ENCODE assay signal across 1 cellular context in the genomic region with DNA sequence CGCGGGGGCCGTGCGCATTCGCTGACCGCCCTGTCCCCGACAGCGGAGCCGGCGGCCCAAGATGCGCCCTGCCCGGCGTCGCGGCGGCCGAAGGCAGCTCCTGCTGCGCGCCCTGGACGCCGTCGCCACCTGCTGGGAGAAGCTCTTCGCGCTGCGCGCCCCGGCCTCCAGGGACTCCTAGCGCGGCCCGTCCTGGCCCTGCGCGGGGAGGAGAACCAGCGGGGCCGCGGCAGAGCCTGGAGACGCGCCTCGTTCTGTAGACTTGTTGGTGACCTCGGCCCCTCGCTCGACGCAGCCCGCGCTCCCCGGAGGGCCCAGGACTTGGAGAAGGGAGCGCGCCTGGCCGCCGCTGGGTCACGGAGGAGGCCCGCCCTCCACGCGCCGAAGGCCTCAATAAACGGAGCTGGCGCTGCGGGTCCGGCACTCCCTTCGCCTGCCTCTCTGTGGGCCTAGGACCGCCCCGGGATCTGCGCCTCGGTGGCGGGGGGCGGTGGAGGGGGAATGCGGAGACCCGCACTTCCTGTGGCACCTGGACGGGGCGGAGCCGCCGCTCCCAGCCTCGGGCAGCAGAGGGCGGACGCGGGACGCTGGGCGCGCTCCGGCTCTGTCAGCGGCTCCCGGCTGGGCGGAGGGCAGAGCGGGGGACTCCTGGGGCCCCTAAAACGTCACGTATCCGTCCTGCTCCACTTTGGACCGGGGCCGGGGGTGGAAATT.
A peak's percentile ranks its signal among the peaks of the same experiment; 100 is the strongest.
TF ChIP-seq lines count a peak whose summit lies in the region.

No MANE protein-coding gene starts in this region.

TF ChIP-seq in H1, 55 proteins besides CTCF, POLR2A, EP300 and RAD21:
- TF ChIP-seq NANOG (IDR thresholded peaks at IDR 0.05; ENCODE audit: insufficient read depth, low read depth, low read length, poor library complexity, severe bottlenecking) (no peak), EGR1 (IDR thresholded peaks at IDR 0.05; ENCODE audit: borderline replicate concordance, low read depth, low read length) (no peak), SP1 (IDR thresholded peaks at IDR 0.05; ENCODE audit: low read depth, low read length) (no peak), SP4 (IDR thresholded peaks at IDR 0.05; ENCODE audit: low read length) (no peak), MAFK (IDR thresholded peaks at IDR 0.05; ENCODE audit: low read depth, low read length) (no peak), SUZ12 (IDR thresholded peaks at IDR 0.05; ENCODE audit: low read length) (peak; percentile 11; the same call in 1 of the 2 replicates), TEAD4 (IDR thresholded peaks at IDR 0.05; ENCODE audit: low read depth, low read length) (peak; percentile 53; the same call in 1 of the 2 replicates), EZH2 (IDR thresholded peaks at IDR 0.05; ENCODE audit: low read depth, low read length, severe bottlenecking) (peak; percentile 21), RNF2 (IDR thresholded peaks at IDR 0.05; ENCODE audit: borderline replicate concordance, low read depth, low read length, missing control alignments, poor library complexity, severe bottlenecking) (peak; percentile 54), KDM4A (IDR thresholded peaks at IDR 0.05; ENCODE audit: low read depth, low read length, severe bottlenecking) (peak; percentile 70), JUND (IDR thresholded peaks at IDR 0.05; ENCODE audit: low read length) (no peak), RXRA (IDR thresholded peaks at IDR 0.05; ENCODE audit: insufficient read depth, low read depth, low read length) (no peak), TAF7 (optimal IDR thresholded peaks at IDR 0.05; ENCODE audit: borderline replicate concordance, low read depth, low read length) (no peak), JUN (IDR thresholded peaks at IDR 0.05; ENCODE audit: low read depth, low read length) (no peak), GABPA (IDR thresholded peaks at IDR 0.05; ENCODE audit: borderline replicate concordance, insufficient read depth, low read length) (peak; percentile 81; the same call in 1 of the 2 replicates), CTBP2 (IDR thresholded peaks at IDR 0.05; ENCODE audit: borderline replicate concordance, insufficient read depth, insufficient read length, low read length) (peak; percentile 21), ASH2L (IDR thresholded peaks at IDR 0.05; ENCODE audit: low read length) (peak; percentile 47), ZNF274 (IDR thresholded peaks at IDR 0.05; ENCODE audit: borderline replicate concordance, extremely low read depth, low read length) (no peak), TCF12 (IDR thresholded peaks at IDR 0.05; ENCODE audit: low read depth, low read length) (peak; percentile 73; the same call in 1 of the 2 replicates), SIRT6 (IDR thresholded peaks at IDR 0.05; ENCODE audit: low read length) (no peak), KDM5A (IDR thresholded peaks at IDR 0.05; ENCODE audit: low read length) (no peak), GTF2F1 (IDR thresholded peaks at IDR 0.05; ENCODE audit: borderline replicate concordance, low read depth, low read length) (no peak), ATF3 (IDR thresholded peaks at IDR 0.05; ENCODE audit: insufficient read depth, low read depth, low read length) (no peak), RFX5 (IDR thresholded peaks at IDR 0.05; ENCODE audit: borderline replicate concordance, low read depth, low read length) (no peak), SRF (IDR thresholded peaks at IDR 0.05; ENCODE audit: low read depth, low read length) (no peak), FOSL1 (IDR thresholded peaks at IDR 0.05; ENCODE audit: insufficient read depth, low read depth, low read length) (no peak), PHF8 (conservative IDR thresholded peaks at IDR 0.05; ENCODE audit: low read depth, low read length) (0 out of 2 replicates have a peak, but pooled peaks have one; percentile 21)
- TF ChIP-seq, protein P1, sequence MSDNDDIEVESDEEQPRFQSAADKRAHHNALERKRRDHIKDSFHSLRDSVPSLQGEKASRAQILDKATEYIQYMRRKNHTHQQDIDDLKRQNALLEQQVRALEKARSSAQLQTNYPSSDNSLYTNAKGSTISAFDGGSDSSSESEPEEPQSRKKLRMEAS (IDR thresholded peaks at IDR 0.05): peak; percentile 36
- TF ChIP-seq, protein P2, sequence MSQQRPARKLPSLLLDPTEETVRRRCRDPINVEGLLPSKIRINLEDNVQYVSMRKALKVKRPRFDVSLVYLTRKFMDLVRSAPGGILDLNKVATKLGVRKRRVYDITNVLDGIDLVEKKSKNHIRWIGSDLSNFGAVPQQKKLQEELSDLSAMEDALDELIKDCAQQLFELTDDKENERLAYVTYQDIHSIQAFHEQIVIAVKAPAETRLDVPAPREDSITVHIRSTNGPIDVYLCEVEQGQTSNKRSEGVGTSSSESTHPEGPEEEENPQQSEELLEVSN (IDR thresholded peaks at IDR 0.05): no peak; the same call in 1 of the 2 replicates
